8 cellular contexts compared by ENCODE assay signal in genomic region chr15:60326824-60327654, GRCh38.
DNase-seq lines count a peak whose midpoint lies in the region; ATAC-seq and TF ChIP-seq lines count a peak whose summit lies in the region.

No MANE protein-coding gene starts in this region.

- 12 to 23% (median 15%) methylated on average over 5 of the region's 5 CpGs for WGBS in heart left ventricle, 4 donors

- TF ChIP-seq EP300 in neural cell (conservative IDR thresholded peaks at IDR 0.05; ENCODE audit: poor library complexity, severe bottlenecking): no peak

- no peaks in the 10 kb centered on the region for H3K79me2 ChIP-seq in neural cell (replicated peaks; ENCODE audit: insufficient read depth, low read length)

- no peak overlapping the region for H3K4me3 ChIP-seq in heart left ventricle
- no peak overlapping the region for H3K4me3 ChIP-seq in neural cell (ENCODE audit: low read length)

- peak; percentile 95 for TF ChIP-seq RAD21 in neural cell (conservative IDR thresholded peaks at IDR 0.05)

- no peaks in the 10 kb centered on the region for H4K20me1 ChIP-seq in neural cell (ENCODE audit: insufficient read depth)

- TF ChIP-seq POLR2A in heart left ventricle (IDR thresholded peaks at IDR 0.05): no peak

- H2AFZ ChIP-seq in neural cell (ENCODE audit: low read depth, low read length): no peak overlapping the region

- H3K27ac ChIP-seq in heart left ventricle: no peak overlapping the region
- H3K27ac ChIP-seq in neural cell (ENCODE audit: low read length): no peak overlapping the region

- H3K36me3 ChIP-seq in heart left ventricle: no peaks in the 10 kb centered on the region
- no peaks in the 10 kb centered on the region for H3K36me3 ChIP-seq in neural cell (ENCODE audit: insufficient read depth, low read length)

- no peaks in the 10 kb centered on the region for H3K9me3 ChIP-seq in heart left ventricle
- no peaks in the 10 kb centered on the region for H3K9me3 ChIP-seq in neural cell (ENCODE audit: low read length)

- ATAC-seq in heart left ventricle (no peak), GM21360 (IDR thresholded peaks at IDR 0.05; ENCODE audit: unreplicated experiment) (no peak), GM18511 (IDR thresholded peaks at IDR 0.05; ENCODE audit: unreplicated experiment) (no peak)

- H3K9me2 ChIP-seq in neural cell (ENCODE audit: insufficient read depth, low read length): no peaks in the 10 kb centered on the region

- peaks cover 0 to 4% (median 0%) of the 10 kb centered on the region in 12 donors for H3K4me1 ChIP-seq in heart left ventricle

- H3K9ac ChIP-seq in neural cell (ENCODE audit: low read length): no peak overlapping the region

- intact Hi-C loops in heart left ventricle (cut with DNase I) (loop anchor here (2.0 to 10.0 kb wide), 6 partner anchors 600 to 636 kb away; no protein-coding TSS in a partner anchor), cardiac septum (cut with DNase I) (loop anchor here (5.0 to 10.0 kb wide), 3 partner anchors 118 to 635 kb away; no protein-coding TSS in a partner anchor)

- H3K4me2 ChIP-seq in neural cell (ENCODE audit: low read length): no peak overlapping the region

- H3F3A ChIP-seq in neural cell (ENCODE audit: insufficient read depth, low read length, poor library complexity, severe bottlenecking): no peaks in the 10 kb centered on the region

- H3K27me3 ChIP-seq in heart left ventricle (peaks cover 0 to 51% (median 23%) of the 10 kb centered on the region in 9 donors), neural cell (ENCODE audit: insufficient read depth, low read depth, low read length) (peaks cover 13% of the 10 kb centered on the region)

- DNase-seq in heart left ventricle (no peak), cardiac septum (ENCODE audit: low spot score) (no peak), MV-4-11 (lab: John Stamatoyannopoulos, UW) (peak; percentile 33), SKM-1 treated with dmso at 0.1 percent for 144 hours (lab: John Stamatoyannopoulos, UW; ENCODE audit: unreplicated experiment) (peak; percentile 49), epidermal melanocyte (ENCODE audit: insufficient read length, low spot score) (peak; percentile 41)

- TF ChIP-seq CTCF in heart left ventricle (IDR thresholded peaks at IDR 0.05) (peak; percentile 65 to 91 (median 78)), neural cell (IDR thresholded peaks at IDR 0.05; ENCODE audit: poor library complexity, severe bottlenecking) (peak; percentile 91)

TF ChIP-seq in neural cell, 6 proteins besides CTCF, POLR2A, EP300 and RAD21:
- no peak for TF ChIP-seq REST (IDR thresholded peaks at IDR 0.05; ENCODE audit: borderline replicate concordance)
- TF ChIP-seq MXI1 (conservative IDR thresholded peaks at IDR 0.05; ENCODE audit: poor library complexity, severe bottlenecking): no peak
- TF ChIP-seq SMC3 (conservative IDR thresholded peaks at IDR 0.05; ENCODE audit: poor library complexity): peak; percentile 95
- no peak for TF ChIP-seq POLR2AphosphoS5 (IDR thresholded peaks at IDR 0.05)
- TF ChIP-seq EZH2 (IDR thresholded peaks at IDR 0.05; ENCODE audit: borderline replicate concordance, insufficient read depth, low read length, poor library complexity, severe bottlenecking): no peak

Comparison
In these comparisons a context has a peak if more than half of its experiments do, and no peak if none do; other contexts are left out.
1. DNase-seq: peak in MV-4-11 (single experiment), SKM-1 treated with dmso at 0.1 percent for 144 hours (single experiment) and epidermal melanocyte (single experiment); none in heart left ventricle (0 of 5) and cardiac septum (single experiment).